ENCODE assay signal across 17 cellular contexts in the genomic region with DNA sequence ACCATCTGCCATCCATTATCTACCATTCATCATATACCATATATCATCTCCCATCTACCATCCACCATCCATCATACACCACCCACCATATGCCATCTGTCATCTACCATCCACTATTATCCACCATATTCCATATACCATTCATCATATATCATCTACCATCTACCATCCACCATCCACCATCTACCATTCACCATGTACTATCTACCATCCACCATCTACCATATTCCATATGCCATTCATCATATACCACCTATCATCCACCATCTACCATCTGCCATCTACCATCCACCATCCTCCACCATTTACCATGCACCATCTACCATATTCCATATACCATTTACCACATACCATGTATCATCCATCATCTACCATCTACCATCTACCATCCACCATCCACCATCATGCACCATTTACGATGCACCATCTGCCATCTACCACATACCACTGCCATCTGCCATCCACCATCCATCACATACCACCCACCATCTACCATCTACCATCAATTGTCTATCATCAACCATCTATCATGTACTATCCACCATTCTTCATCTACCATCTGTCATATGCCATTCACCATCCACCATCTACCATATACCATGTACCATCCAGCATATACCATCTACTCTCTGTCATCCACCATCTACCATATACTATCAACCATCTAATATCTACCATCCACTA.
"Had no signal": no experiment of that assay in that cellular context is flagged by ENCODE, and none has a peak within 500 bp of the region (broad histone marks: within the 10 kb centered on the region; RNA-seq: fewer than 3 reads in every experiment).

No MANE protein-coding gene starts in this region.

- H3K9me3 ChIP-seq: esophagus muscularis mucosa, testis had no signal

- DNase-seq: activated CD4-positive, alpha-beta T cell treated with anti-CD3 and anti-CD28 coated beads for 48 hours; activated CD8-positive, alpha-beta memory T cell treated with anti-CD3 and anti-CD28 coated beads for 24 hours; activated naive CD8-positive, alpha-beta T cell treated with anti-CD3 and anti-CD28 coated beads for 36 hours; amygdala; cortex of kidney; effector CD4-positive, alpha-beta T cell; hippocampal formation; nucleus accumbens; right cardiac atrium; stimulated activated CD4-positive, alpha-beta T cell treated with anti-CD3 and anti-CD28 coated beads, Interleukin-4, amount 100 ng/mL, for 4 hours; stimulated activated naive CD8-positive, alpha-beta T cell treated with anti-CD3 and anti-CD28 coated beads, Interleukin-15, Interleukin-2, amounts not matched to agents 100 U/mL and 50 U/mL, for 24 hours; T-cell; T1000; testis had no signal

- H3K4me2 ChIP-seq: smooth muscle cell had no signal

- H3K36me3 ChIP-seq: esophagus muscularis mucosa had no signal

- ATAC-seq: natural killer cell treated with Interleukin-12 subunit alpha and Interleukin-12 subunit beta and Interleukin-15 and Interleukin-18, amount 100 ng/mL, for 72 hours; stimulated activated naive CD8-positive, alpha-beta T cell treated with anti-CD3 and anti-CD28 coated beads, Interleukin-15, Interleukin-2, amounts not matched to agents 100 U/mL and 50 U/mL, for 24 hours; T-cell had no signal

- H3K4me3 ChIP-seq: esophagus muscularis mucosa, smooth muscle cell, testis had no signal

- H3K27ac ChIP-seq: esophagus muscularis mucosa, testis had no signal

- H3K27me3 ChIP-seq: esophagus muscularis mucosa, testis had no signal
